ENCODE assay signal across 3 cellular contexts in genomic region chr2:62928015-62928414, GRCh38.
TF ChIP-seq lines count a peak whose summit lies in the region.

No MANE protein-coding gene starts in this region.

TF ChIP-seq in HepG2, 621 proteins besides CTCF, POLR2A, EP300 and RAD21 (continued from another document):
- no peak for TF ChIP-seq ZKSCAN8 (CRISPR knock-in tag; IDR thresholded peaks at IDR 0.05; ENCODE audit: borderline replicate concordance)
- TF ChIP-seq RBM22 (optimal IDR thresholded peaks at IDR 0.05; ENCODE audit: low read length): peak; percentile 97
TF ChIP-seq in HepG2: peak in this region for 1.

TF ChIP-seq in GM23338, 12 proteins besides CTCF, POLR2A, EP300 and RAD21:
- TF ChIP-seq ZNF114 (CRISPR knock-in tag; IDR thresholded peaks at IDR 0.05) (no peak), CREB1 (CRISPR knock-in tag; IDR thresholded peaks at IDR 0.05; ENCODE audit: low read depth) (no peak), REST (IDR thresholded peaks at IDR 0.05; ENCODE audit: unreplicated experiment) (no peak), NANOG (IDR thresholded peaks at IDR 0.05; ENCODE audit: borderline replicate concordance) (no peak), ETS1 (IDR thresholded peaks at IDR 0.05) (no peak)
TF ChIP-seq in GM23338: peak in this region for 0.

TF ChIP-seq in K562, 482 proteins besides CTCF, POLR2A, EP300 and RAD21:
- peak; percentile 55; the same call in 1 of the 2 replicates for TF ChIP-seq ZBTB40 (IDR thresholded peaks at IDR 0.05)
- no peak for TF ChIP-seq ZBTB40 (CRISPR knock-in tag; IDR thresholded peaks at IDR 0.05)
- no peak for TF ChIP-seq MAZ (CRISPR knock-in tag; conservative IDR thresholded peaks at IDR 0.05 in 1 of 2, IDR thresholded peaks at IDR 0.05 in 1 of 2)
- peak; percentile 18; the same call in 1 of the 2 replicates for TF ChIP-seq TAL1 (IDR thresholded peaks at IDR 0.05)
- peak; percentile 23; the same call in 1 of the 2 replicates for TF ChIP-seq ARID1B (IDR thresholded peaks at IDR 0.05)
- TF ChIP-seq DEAF1 (CRISPR knock-in tag; IDR thresholded peaks at IDR 0.05): no peak
- no peak for TF ChIP-seq FOXJ2 (tag; IDR thresholded peaks at IDR 0.05)
- no peak for TF ChIP-seq SMARCA5 (IDR thresholded peaks at IDR 0.05)
- TF ChIP-seq PCBP2 (IDR thresholded peaks at IDR 0.05; ENCODE audit: low read depth, low read length, poor library complexity, severe bottlenecking): no peak
- no peak for TF ChIP-seq ZNF232 (CRISPR knock-in tag; IDR thresholded peaks at IDR 0.05)
- TF ChIP-seq ZNF785 (CRISPR knock-in tag; IDR thresholded peaks at IDR 0.05): no peak
- TF ChIP-seq CBFA2T2 (conservative IDR thresholded peaks at IDR 0.05): 0 out of 2 replicates have a peak, but pooled peaks have one; percentile 10
- TF ChIP-seq ZNF24 (IDR thresholded peaks at IDR 0.05): no peak
- TF ChIP-seq RNF2 (IDR thresholded peaks at IDR 0.05): no peak
- TF ChIP-seq CBFA2T3 (IDR thresholded peaks at IDR 0.05): peak; percentile 50
- TF ChIP-seq USF2 (CRISPR knock-in tag; IDR thresholded peaks at IDR 0.05): no peak
